ENCODE assay signal across 8 cellular contexts in the genomic region with DNA sequence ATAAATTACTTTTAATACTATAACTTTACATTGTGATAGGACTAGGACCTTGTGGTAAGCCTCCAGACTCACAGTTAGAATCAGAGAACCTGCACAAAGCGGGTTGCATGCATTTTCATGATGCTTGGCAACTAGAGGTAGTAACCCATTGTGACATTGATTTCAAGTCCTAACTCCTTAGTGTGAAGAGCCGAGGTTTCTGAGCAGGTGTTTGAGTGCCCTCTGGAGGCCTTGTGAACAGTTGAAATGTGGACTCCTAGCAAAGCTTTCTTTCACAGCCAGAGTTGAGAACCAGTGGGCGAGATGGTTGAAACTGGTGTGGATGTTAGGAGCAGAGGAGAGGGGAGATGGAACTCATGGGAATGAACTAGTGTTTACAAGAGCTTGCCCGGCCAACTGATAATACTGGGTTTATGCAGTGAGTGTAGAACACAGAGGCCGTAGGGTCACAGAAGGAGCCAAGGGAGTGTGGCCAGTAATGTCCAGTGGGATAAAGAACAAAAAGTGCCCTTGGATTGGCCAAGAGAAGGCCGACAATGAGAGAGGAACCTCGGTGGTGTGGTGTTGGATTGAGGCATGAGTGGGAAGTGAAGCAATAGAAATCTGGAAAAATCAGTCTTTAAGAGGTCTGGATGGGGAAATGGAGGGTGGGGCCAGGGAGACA. TPM values are rescaled to one million over a fixed set of nuclear protein-coding genes. Genes with fewer than 3 reads are reported as not detected.
A peak's percentile ranks its signal among the peaks of the same experiment; 100 is the strongest.
DNase-seq lines count a peak whose midpoint lies in the region; ATAC-seq and TF ChIP-seq lines count a peak whose summit lies in the region.

No MANE protein-coding gene starts in this region.

- H3K4me1 Mint-ChIP-seq in activated naive CD4-positive, alpha-beta T cell treated with anti-CD3 and anti-CD28 coated beads, Interleukin-2, amount 10 ng/mL, durations not matched to agents 7 days and 5 days = peaks cover 3% of the 10 kb centered on the region

- H3K4me2 ChIP-seq in DND-41 (ENCODE audit: insufficient read depth, low read length) = no peak overlapping the region

- H3K27ac ChIP-seq in DND-41 (ENCODE audit: low read length) = no peak overlapping the region

- no peak overlapping the region for H3K9ac ChIP-seq in DND-41 (ENCODE audit: low read depth, low read length)

- H4K20me1 ChIP-seq in DND-41 (ENCODE audit: insufficient read depth, low read length) = peaks cover 36% of the 10 kb centered on the region

- no peak overlapping the region for H3K4me3 Mint-ChIP-seq in activated naive CD4-positive, alpha-beta T cell treated with anti-CD3 and anti-CD28 coated beads, Interleukin-2, amount 10 ng/mL, durations not matched to agents 7 days and 5 days

- peaks cover 81% of the 10 kb centered on the region for H3K79me2 ChIP-seq in DND-41 (ENCODE audit: insufficient read depth, low read length)

- H3K36me3 ChIP-seq in DND-41 (ENCODE audit: insufficient read depth, low read length) = peaks cover 35% of the 10 kb centered on the region

- ATAC-seq in DND-41 (ENCODE audit: insufficient read depth, low read depth) (peak; percentile 85), Right ventricle myocardium superior (ENCODE audit: poor library complexity) (peak; percentile 83), GM21825 (IDR thresholded peaks at IDR 0.05; ENCODE audit: unreplicated experiment) (no peak), HG03135 (IDR thresholded peaks at IDR 0.05; ENCODE audit: unreplicated experiment) (no peak)

- H3K27me3 Mint-ChIP-seq in activated naive CD4-positive, alpha-beta T cell treated with anti-CD3 and anti-CD28 coated beads, Interleukin-2, amount 10 ng/mL, durations not matched to agents 7 days and 5 days = no peaks in the 10 kb centered on the region

- H3K27ac Mint-ChIP-seq in activated naive CD4-positive, alpha-beta T cell treated with anti-CD3 and anti-CD28 coated beads, Interleukin-2, amount 10 ng/mL, durations not matched to agents 7 days and 5 days = no peak overlapping the region

- peak; percentile 70 for TF ChIP-seq CTCF in DND-41 (IDR thresholded peaks at IDR 0.05; ENCODE audit: borderline replicate concordance, extremely low read depth, low read length, poor library complexity, severe bottlenecking)

- DNase-seq in DND-41 (peak; percentile 44), HuH-7 (ENCODE audit: low spot score) (peak; percentile 28), RPMI7951 (ENCODE audit: low read depth) (peak; percentile 55), Right ventricle myocardium superior (no peak), pulmonary artery endothelial cell (ENCODE audit: low read depth, low spot score) (peak; percentile 39)
- peak; percentile 67 for DNase-seq in activated naive CD4-positive, alpha-beta T cell treated with anti-CD3 and anti-CD28 coated beads, Interleukin-2, amount 10 ng/mL, durations not matched to agents 7 days and 5 days

- peaks cover 9% of the 10 kb centered on the region for H3K36me3 Mint-ChIP-seq in activated naive CD4-positive, alpha-beta T cell treated with anti-CD3 and anti-CD28 coated beads, Interleukin-2, amount 10 ng/mL, durations not matched to agents 7 days and 5 days

- no peak overlapping the region for H2AFZ ChIP-seq in DND-41 (ENCODE audit: low read depth, low read length)

- no peak overlapping the region for H3K4me3 ChIP-seq in DND-41 (ENCODE audit: low read depth in 1 of 2, low read length in 2 of 2)

- CTCF ChIA-PET in activated naive CD4-positive, alpha-beta T cell treated with anti-CD3 and anti-CD28 coated beads, Interleukin-2, amount 10 ng/mL, durations not matched to agents 7 days and 5 days (lab: Charles Lee) = interaction anchor here (0.7 to 7.4 kb wide), 9 partner anchors 12 to 240 kb away, joined by 3 to 63 read pairs (median 3); no protein-coding TSS in a partner anchor

- no peaks in the 10 kb centered on the region for H3K9me3 ChIP-seq in DND-41 (ENCODE audit: insufficient read depth, low read length, severe bottlenecking)

- no peaks in the 10 kb centered on the region for H3K4me1 ChIP-seq in DND-41 (ENCODE audit: insufficient read depth, low read length)

- H3K9me3 Mint-ChIP-seq in activated naive CD4-positive, alpha-beta T cell treated with anti-CD3 and anti-CD28 coated beads, Interleukin-2, amount 10 ng/mL, durations not matched to agents 7 days and 5 days = no peaks in the 10 kb centered on the region

- no peaks in the 10 kb centered on the region for H3K27me3 ChIP-seq in DND-41 (ENCODE audit: insufficient read depth, low read length, poor library complexity)

- intact Hi-C loops in Right ventricle myocardium superior (cut with DNase I) = loop anchor here (5.0 kb wide), 1 partner anchor 77 kb away; no protein-coding TSS in a partner anchor

RNA-seq across cellular contexts. Expression of a gene that starts 10.9 kb away (rescaled TPM):
- total RNA-seq in RPMI7951 (2014; rRNA removed; shearing (Covaris generic)) = 32.1 and 43.4 TPM in 2 replicates
- total RNA-seq in Right ventricle myocardium superior (71.3 TPM), pulmonary artery endothelial cell (55.9 and 63.6 TPM in 2 replicates)

RNA-seq across cellular contexts. Expression of a gene that starts 11.3 kb away (rescaled TPM):
- 5.5 and 8.3 TPM in 2 replicates for total RNA-seq in RPMI7951 (2014; rRNA removed; shearing (Covaris generic))
- 54.0 TPM for total RNA-seq in Right ventricle myocardium superior
- total RNA-seq in pulmonary artery endothelial cell = 4.7 and 5.1 TPM in 2 replicates

Comparison
In these comparisons a context has a peak if more than half of its experiments do, and no peak if none do; other contexts are left out.
1. ATAC-seq: peak in DND-41 (single experiment) and Right ventricle myocardium superior (single experiment); none in GM21825 (single experiment) and HG03135 (single experiment).